Comparison of ENCODE assay signal across 1 cellular context in genomic region chr1:246608616-246609376, GRCh38.
TF ChIP-seq lines count a peak whose summit lies in the region.

No MANE protein-coding gene starts in this region.

TF ChIP-seq in IMR-90, 13 proteins besides CTCF, POLR2A, EP300 and RAD21:
- TF ChIP-seq, protein P1, sequence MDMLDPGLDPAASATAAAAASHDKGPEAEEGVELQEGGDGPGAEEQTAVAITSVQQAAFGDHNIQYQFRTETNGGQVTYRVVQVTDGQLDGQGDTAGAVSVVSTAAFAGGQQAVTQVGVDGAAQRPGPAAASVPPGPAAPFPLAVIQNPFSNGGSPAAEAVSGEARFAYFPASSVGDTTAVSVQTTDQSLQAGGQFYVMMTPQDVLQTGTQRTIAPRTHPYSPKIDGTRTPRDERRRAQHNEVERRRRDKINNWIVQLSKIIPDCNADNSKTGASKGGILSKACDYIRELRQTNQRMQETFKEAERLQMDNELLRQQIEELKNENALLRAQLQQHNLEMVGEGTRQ (IDR thresholded peaks at IDR 0.05; ENCODE audit: low read depth, low read length): peak; percentile 91
- TF ChIP-seq MAZ (IDR thresholded peaks at IDR 0.05; ENCODE audit: borderline replicate concordance, low read depth, low read length): peak; percentile 81; the same call in 1 of the 2 replicates
- peak; percentile 84 for TF ChIP-seq MXI1 (IDR thresholded peaks at IDR 0.05; ENCODE audit: borderline replicate concordance, low read depth, low read length)
- peak; percentile 28; the same call in 1 of the 2 replicates for TF ChIP-seq FOS (IDR thresholded peaks at IDR 0.05; ENCODE audit: low read depth, low read length)
- TF ChIP-seq BHLHE40 (IDR thresholded peaks at IDR 0.05; ENCODE audit: low read depth, low read length): peak; percentile 99
- 0 out of 2 replicates have a peak, but pooled peaks have one; percentile 5 for TF ChIP-seq NFE2L2 (IDR thresholded peaks at IDR 0.05; ENCODE audit: low read depth, low read length)
- TF ChIP-seq, protein P2, sequence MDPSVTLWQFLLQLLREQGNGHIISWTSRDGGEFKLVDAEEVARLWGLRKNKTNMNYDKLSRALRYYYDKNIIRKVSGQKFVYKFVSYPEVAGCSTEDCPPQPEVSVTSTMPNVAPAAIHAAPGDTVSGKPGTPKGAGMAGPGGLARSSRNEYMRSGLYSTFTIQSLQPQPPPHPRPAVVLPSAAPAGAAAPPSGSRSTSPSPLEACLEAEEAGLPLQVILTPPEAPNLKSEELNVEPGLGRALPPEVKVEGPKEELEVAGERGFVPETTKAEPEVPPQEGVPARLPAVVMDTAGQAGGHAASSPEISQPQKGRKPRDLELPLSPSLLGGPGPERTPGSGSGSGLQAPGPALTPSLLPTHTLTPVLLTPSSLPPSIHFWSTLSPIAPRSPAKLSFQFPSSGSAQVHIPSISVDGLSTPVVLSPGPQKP (IDR thresholded peaks at IDR 0.05; ENCODE audit: borderline replicate concordance, low read depth, low read length): no peak
- peak; percentile 85 for TF ChIP-seq CEBPB (IDR thresholded peaks at IDR 0.05; ENCODE audit: low read depth, low read length)
- no peak; the same call in 1 of the 2 replicates for TF ChIP-seq MAFK (IDR thresholded peaks at IDR 0.05; ENCODE audit: low read depth, low read length)
- TF ChIP-seq SMC3 (IDR thresholded peaks at IDR 0.05; ENCODE audit: low read depth, low read length): no peak
